In the genomic region with DNA sequence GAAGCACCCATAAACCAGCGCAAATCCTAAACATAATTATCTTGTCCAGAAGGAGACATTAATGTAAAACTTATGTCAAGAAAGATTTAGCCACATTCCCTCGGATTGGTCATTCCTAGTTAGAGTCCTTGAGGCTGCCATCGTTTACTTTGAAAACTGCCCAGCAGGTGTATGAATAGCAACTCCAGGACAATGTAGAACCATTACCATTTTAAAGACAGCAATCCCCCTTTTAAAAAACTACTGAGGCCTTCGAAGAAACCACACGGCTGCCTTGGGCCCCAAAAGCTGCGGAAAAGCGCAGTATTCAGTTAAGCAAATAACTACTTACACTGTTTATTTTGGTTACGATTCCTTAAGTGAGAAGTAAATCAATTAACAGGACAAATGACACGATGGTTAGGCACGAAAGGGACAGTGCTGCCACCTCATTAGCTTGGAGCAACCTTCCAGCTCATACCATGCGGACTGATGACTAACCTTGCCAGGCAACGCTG, we compare ENCODE assay signal across 8 cellular contexts. TPM values are rescaled to one million over a fixed set of nuclear protein-coding genes. Genes with fewer than 3 reads are reported as not detected.
DNase-seq lines count a peak whose midpoint lies in the region; ATAC-seq, FAIRE-seq and TF ChIP-seq lines count a peak whose summit lies in the region.

No MANE protein-coding gene starts in this region.

- H3K4me1 ChIP-seq in ES-I3 (ENCODE audit: insufficient read depth, low read length), result peaks cover 5% of the 10 kb centered on the region
- H3K4me1 ChIP-seq in pancreas, result peaks cover 5 to 10% (median 8%) of the 10 kb centered on the region in 3 donors

- 10 to 12% methylated on average over 12 of the region's 12 CpGs for WGBS in pancreas, 2 donors

- H3K27me3 ChIP-seq in pancreas, result no peaks in the 10 kb centered on the region

- no peaks in the 10 kb centered on the region for H3K9me3 ChIP-seq in ES-I3 (ENCODE audit: control insufficient read depth, insufficient read depth, low read length)
- no peaks in the 10 kb centered on the region for H3K9me3 ChIP-seq in pancreas

- DNase-seq in RCC 7860 (ENCODE audit: low spot score) (no peak), foreskin fibroblast (no peak), pancreas (no peak), head of caudate nucleus (no peak), NCI-H2107 treated with DMSO at 0.1 percent for 48 hours (lab: John Stamatoyannopoulos, UW; ENCODE audit: unreplicated experiment) (no peak), NCI-H2171 treated with DMSO at 0.1 percent for 48 hours (lab: John Stamatoyannopoulos, UW) (no peak)

- peak overlapping the region; percentile 93 to 98 (median 98) for H3K27ac ChIP-seq in pancreas

- H3K36me3 ChIP-seq in ES-I3 (ENCODE audit: insufficient read depth, low read length), result no peaks in the 10 kb centered on the region
- H3K36me3 ChIP-seq in pancreas, result no peaks in the 10 kb centered on the region

- peak overlapping the region; percentile 64; the same call in 1 of the 2 replicates for H3K9ac ChIP-seq in ES-I3 (ENCODE audit: low read depth, low read length)

- intact Hi-C loops in pancreas (cut with DNase I), result no loop called here
- intact Hi-C loops in head of caudate nucleus (cut with DNase I), result no loop called here

- peak; percentile 4 for FAIRE-seq in RCC 7860 (lab: Jason Lieb, UNC)
- no peak for FAIRE-seq in pancreas (lab: Jason Lieb, UNC)

- H3K4me3 ChIP-seq in foreskin fibroblast (ENCODE audit: low read depth in 1 of 2, low read length in 2 of 2), result peak overlapping the region; percentile 72 to 91
- H3K4me3 ChIP-seq in pancreas, result peak overlapping the region; percentile 56 to 74 (median 66)

- TF ChIP-seq CTCF in foreskin fibroblast (IDR thresholded peaks at IDR 0.05; ENCODE audit: low read depth, low read length) (no peak), pancreas (IDR thresholded peaks at IDR 0.05) (no peak)

- peak; percentile 42 to 70 (median 50) for ATAC-seq in pancreas
- no peak for ATAC-seq in HG03025 (IDR thresholded peaks at IDR 0.05; ENCODE audit: low FRiP score, unreplicated experiment)

RNA-seq across cellular contexts. Expression of gene SGMS2, which starts 0.8 kb away (rescaled TPM):
- total RNA-seq in pancreas, result 10 to 100 TPM; 11.0 to 25.4 (median 14.9) TPM
- 1 to 10 TPM; 1.6 to 5.9 TPM for polyA plus RNA-seq in pancreas
